1 cellular context compared by ENCODE assay signal in genomic region chr16:84754353-84754856, GRCh38.
TF ChIP-seq lines count a peak whose summit lies in the region.

No MANE protein-coding gene starts in this region.

TF ChIP-seq in K562, 482 proteins besides CTCF, POLR2A, EP300 and RAD21 (continued from another document):
- TF ChIP-seq GMEB1 (CRISPR knock-in tag; IDR thresholded peaks at IDR 0.05) (no peak), MEIS2 (IDR thresholded peaks at IDR 0.05; ENCODE audit: partially characterized antibody) (peak; percentile 8), GABPB1 (CRISPR knock-in tag; IDR thresholded peaks at IDR 0.05) (no peak), MNT (conservative IDR thresholded peaks at IDR 0.05) (0 out of 4 replicates have a peak, but pooled peaks of 1 of the 2 experiments have one; percentile 23), ARID2 (IDR thresholded peaks at IDR 0.05) (peak; percentile 74), TEAD4 (IDR thresholded peaks at IDR 0.05; ENCODE audit: low read length) (peak; percentile 36; the same call in 1 of the 2 replicates), TEAD4 (CRISPR knock-in tag; IDR thresholded peaks at IDR 0.05; ENCODE audit: borderline replicate concordance) (no peak), MYC (IDR thresholded peaks at IDR 0.05; ENCODE audit: low read depth, low read length) (peak; percentile 24; the same call in 1 of the 2 replicates), MYC (CRISPR knock-in tag; IDR thresholded peaks at IDR 0.05; ENCODE audit: borderline replicate concordance, low read depth) (no peak), IRF2 (CRISPR knock-in tag; IDR thresholded peaks at IDR 0.05) (no peak), BRCA1 (IDR thresholded peaks at IDR 0.05) (no peak), BRCA1 (CRISPR knock-in tag; IDR thresholded peaks at IDR 0.05) (no peak), LCOR (CRISPR knock-in tag; IDR thresholded peaks at IDR 0.05) (no peak), KLF16 (IDR thresholded peaks at IDR 0.05) (0 out of 2 replicates have a peak, but pooled peaks have one; percentile 44), PML (IDR thresholded peaks at IDR 0.05; ENCODE audit: low read length) (0 out of 2 replicates have a peak, but pooled peaks have one; percentile 32), MBD1 (CRISPR knock-in tag; IDR thresholded peaks at IDR 0.05) (peak; percentile 59; the same call in 1 of the 2 replicates), ATF7 (IDR thresholded peaks at IDR 0.05) (peak; percentile 43; the same call in 1 of the 2 replicates), SRF (CRISPR knock-in tag; IDR thresholded peaks at IDR 0.05) (0 out of 4 replicates have a peak, but pooled peaks of 1 of the 2 experiments have one; percentile 32), SMC3 (conservative IDR thresholded peaks at IDR 0.05; ENCODE audit: insufficient read depth, low read depth, low read length) (peak; percentile 66), ZNF282 (CRISPR knock-in tag; IDR thresholded peaks at IDR 0.05) (no peak), CXXC5 (CRISPR knock-in tag; IDR thresholded peaks at IDR 0.05) (peak; percentile 8; the same call in 1 of the 2 replicates), CBX3 (IDR thresholded peaks at IDR 0.05; ENCODE audit: borderline replicate concordance in 1 of 2, low read length in 2 of 2) (peak in 1 of 2 experiments; percentile 40; a peak in 1 of 3 replicates), ZNF583 (CRISPR knock-in tag; IDR thresholded peaks at IDR 0.05) (no peak), ELF2 (CRISPR knock-in tag; IDR thresholded peaks at IDR 0.05) (0 out of 2 replicates have a peak, but pooled peaks have one; percentile 16)
- TF ChIP-seq, protein P1, sequence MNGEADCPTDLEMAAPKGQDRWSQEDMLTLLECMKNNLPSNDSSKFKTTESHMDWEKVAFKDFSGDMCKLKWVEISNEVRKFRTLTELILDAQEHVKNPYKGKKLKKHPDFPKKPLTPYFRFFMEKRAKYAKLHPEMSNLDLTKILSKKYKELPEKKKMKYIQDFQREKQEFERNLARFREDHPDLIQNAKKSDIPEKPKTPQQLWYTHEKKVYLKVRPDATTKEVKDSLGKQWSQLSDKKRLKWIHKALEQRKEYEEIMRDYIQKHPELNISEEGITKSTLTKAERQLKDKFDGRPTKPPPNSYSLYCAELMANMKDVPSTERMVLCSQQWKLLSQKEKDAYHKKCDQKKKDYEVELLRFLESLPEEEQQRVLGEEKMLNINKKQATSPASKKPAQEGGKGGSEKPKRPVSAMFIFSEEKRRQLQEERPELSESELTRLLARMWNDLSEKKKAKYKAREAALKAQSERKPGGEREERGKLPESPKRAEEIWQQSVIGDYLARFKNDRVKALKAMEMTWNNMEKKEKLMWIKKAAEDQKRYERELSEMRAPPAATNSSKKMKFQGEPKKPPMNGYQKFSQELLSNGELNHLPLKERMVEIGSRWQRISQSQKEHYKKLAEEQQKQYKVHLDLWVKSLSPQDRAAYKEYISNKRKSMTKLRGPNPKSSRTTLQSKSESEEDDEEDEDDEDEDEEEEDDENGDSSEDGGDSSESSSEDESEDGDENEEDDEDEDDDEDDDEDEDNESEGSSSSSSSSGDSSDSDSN (IDR thresholded peaks at IDR 0.05; ENCODE audit: borderline replicate concordance in 1 of 2, low read depth in 2 of 2, low read length in 2 of 2), result 0 out of 4 replicates have a peak, but pooled peaks of 1 of the 2 experiments have one; percentile 53
- TF ChIP-seq, protein P2, sequence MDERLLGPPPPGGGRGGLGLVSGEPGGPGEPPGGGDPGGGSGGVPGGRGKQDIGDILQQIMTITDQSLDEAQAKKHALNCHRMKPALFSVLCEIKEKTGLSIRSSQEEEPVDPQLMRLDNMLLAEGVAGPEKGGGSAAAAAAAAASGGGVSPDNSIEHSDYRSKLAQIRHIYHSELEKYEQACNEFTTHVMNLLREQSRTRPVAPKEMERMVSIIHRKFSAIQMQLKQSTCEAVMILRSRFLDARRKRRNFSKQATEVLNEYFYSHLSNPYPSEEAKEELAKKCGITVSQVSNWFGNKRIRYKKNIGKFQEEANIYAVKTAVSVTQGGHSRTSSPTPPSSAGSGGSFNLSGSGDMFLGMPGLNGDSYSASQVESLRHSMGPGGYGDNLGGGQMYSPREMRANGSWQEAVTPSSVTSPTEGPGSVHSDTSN (CRISPR knock-in tag; IDR thresholded peaks at IDR 0.05; ENCODE audit: low read depth), result no peak
- TF ChIP-seq, protein P2 (tag; conservative IDR thresholded peaks at IDR 0.05; ENCODE audit: low read depth), result peak; percentile 16; the same call in 1 of the 2 replicates
- TF ChIP-seq, protein P3, sequence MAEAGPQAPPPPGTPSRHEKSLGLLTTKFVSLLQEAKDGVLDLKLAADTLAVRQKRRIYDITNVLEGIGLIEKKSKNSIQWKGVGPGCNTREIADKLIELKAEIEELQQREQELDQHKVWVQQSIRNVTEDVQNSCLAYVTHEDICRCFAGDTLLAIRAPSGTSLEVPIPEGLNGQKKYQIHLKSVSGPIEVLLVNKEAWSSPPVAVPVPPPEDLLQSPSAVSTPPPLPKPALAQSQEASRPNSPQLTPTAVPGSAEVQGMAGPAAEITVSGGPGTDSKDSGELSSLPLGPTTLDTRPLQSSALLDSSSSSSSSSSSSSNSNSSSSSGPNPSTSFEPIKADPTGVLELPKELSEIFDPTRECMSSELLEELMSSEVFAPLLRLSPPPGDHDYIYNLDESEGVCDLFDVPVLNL (CRISPR knock-in tag; IDR thresholded peaks at IDR 0.05; ENCODE audit: low read depth), result no peak
